Comparison of ENCODE assay signal across 15 cellular contexts in genomic region chr3:45958333-45958791, GRCh38. TPM values are rescaled to one million over a fixed set of nuclear protein-coding genes. Genes with fewer than 3 reads are reported as not detected.
A peak's percentile ranks its signal among the peaks of the same experiment; 100 is the strongest.
DNase-seq lines count a peak whose midpoint lies in the region; ATAC-seq and TF ChIP-seq lines count a peak whose summit lies in the region.
"Had no signal": no experiment of that assay in that cellular context is flagged by ENCODE, and none has a peak within 500 bp of the region (broad histone marks: within the 10 kb centered on the region; RNA-seq: fewer than 3 reads in every experiment).

No MANE protein-coding gene starts in this region.

- H3K4me3 ChIP-seq in CD8-positive, alpha-beta memory T cell (ENCODE audit: low read length), result no peak overlapping the region
- H3K4me3 ChIP-seq in heart right ventricle, result no peak overlapping the region
- no peak overlapping the region for H3K4me3 ChIP-seq in sigmoid colon
- H3K4me3 ChIP-seq: neural progenitor cell, SJSA1 had no signal

- H3K36me3 Mint-ChIP-seq in CD8-positive, alpha-beta memory T cell, result peaks cover 53 to 97% (median 73%) of the 10 kb centered on the region in 3 donors
- peaks cover 94% of the 10 kb centered on the region for H3K36me3 Mint-ChIP-seq in activated CD8-positive, alpha-beta memory T cell treated with anti-CD3 and anti-CD28 coated beads, Interleukin-2, amount 10 ng/mL, durations not matched to agents 7 days and 5 days

- peaks cover 92% of the 10 kb centered on the region for H3K36me3 ChIP-seq in CD8-positive, alpha-beta memory T cell (ENCODE audit: insufficient read depth, low read length)
- H3K36me3 ChIP-seq in heart right ventricle (peaks cover 0 to 100% (median 94%) of the 10 kb centered on the region in 9 donors), sigmoid colon (peaks cover 52 to 100% (median 75%) of the 10 kb centered on the region in 4 donors)
- H3K36me3 ChIP-seq: BE2C had no signal

- H3K9me3 ChIP-seq in CD8-positive, alpha-beta memory T cell (ENCODE audit: low read length), result no peaks in the 10 kb centered on the region
- H3K9me3 ChIP-seq in heart right ventricle, result no peaks in the 10 kb centered on the region
- H3K9me3 ChIP-seq in sigmoid colon, result no peaks in the 10 kb centered on the region
- H3K9me3 ChIP-seq: BE2C, SJSA1 had no signal

- DNase-seq in CD8-positive, alpha-beta memory T cell, result peak in 1 of 5 donors; percentile 51
- DNase-seq in activated CD8-positive, alpha-beta memory T cell treated with anti-CD3 and anti-CD28 coated beads, Interleukin-2, amount 10 ng/mL, durations not matched to agents 7 days and 5 days, result no peak
- DNase-seq in heart right ventricle (no peak), sigmoid colon (no peak), NCI-H1417 (lab: John Stamatoyannopoulos, UW) (no peak), foreskin keratinocyte (no peak)
- no peak for DNase-seq in stimulated activated CD4-positive, alpha-beta T cell treated with anti-CD3 and anti-CD28 coated beads, Interleukin-12 subunit alpha, Interleukin-12 subunit beta, amount 100 ng/mL, for 4 hours
- DNase-seq: BE2C; cortex of kidney; NCI-H187 treated with DMSO at 0.1 percent for 48 hours; stimulated activated CD4-positive, alpha-beta T cell treated with anti-CD3 and anti-CD28 coated beads, Interleukin-1b, Interleukin-23, amount 100 ng/mL, for 48 hours had no signal

- no peak for TF ChIP-seq POLR2A in sigmoid colon (IDR thresholded peaks at IDR 0.05)

- TF ChIP-seq CTCF in heart right ventricle (IDR thresholded peaks at IDR 0.05), result no peak
- no peak for TF ChIP-seq CTCF in sigmoid colon (IDR thresholded peaks at IDR 0.05)
- TF ChIP-seq CTCF in foreskin keratinocyte (conservative IDR thresholded peaks at IDR 0.05), result no peak

- no peaks in the 10 kb centered on the region for H3K27me3 Mint-ChIP-seq in CD8-positive, alpha-beta memory T cell
- H3K27me3 Mint-ChIP-seq in activated CD8-positive, alpha-beta memory T cell treated with anti-CD3 and anti-CD28 coated beads, Interleukin-2, amount 10 ng/mL, durations not matched to agents 7 days and 5 days, result no peaks in the 10 kb centered on the region

- CTCF ChIA-PET in CD8-positive, alpha-beta memory T cell (lab: Charles Lee), result interaction anchor here (1.2 to 5.3 kb wide), 7 partner anchors 8 to 122 kb away, joined by 4 to 22 read pairs (median 5); no protein-coding TSS in a partner anchor
- CTCF ChIA-PET in activated CD8-positive, alpha-beta memory T cell treated with anti-CD3 and anti-CD28 coated beads, Interleukin-2, amount 10 ng/mL, durations not matched to agents 7 days and 5 days (lab: Charles Lee), result interaction anchor here (1.1 to 6.5 kb wide), 7 partner anchors 11 to 269 kb away, joined by 3 to 44 read pairs (median 4); partner anchors contain the start of genes CXCR6 and SACM1L

- no peaks in the 10 kb centered on the region for H3K27me3 ChIP-seq in CD8-positive, alpha-beta memory T cell (ENCODE audit: insufficient read depth, low read length, poor library complexity, severe bottlenecking)
- no peaks in the 10 kb centered on the region for H3K27me3 ChIP-seq in heart right ventricle
- H3K27me3 ChIP-seq in sigmoid colon, result no peaks in the 10 kb centered on the region
- H3K27me3 ChIP-seq in foreskin keratinocyte, result no peaks in the 10 kb centered on the region
- H3K27me3 ChIP-seq: BE2C, neural progenitor cell, SJSA1 had no signal

- POLR2A ChIA-PET in CD8-positive, alpha-beta memory T cell (lab: Charles Lee), result interaction anchor here (0.6 to 2.7 kb wide), 3 partner anchors 13 to 19 kb away, joined by 3 to 9 read pairs (median 3); no protein-coding TSS in a partner anchor

- peaks cover 36% of the 10 kb centered on the region for H3K4me1 ChIP-seq in CD8-positive, alpha-beta memory T cell (ENCODE audit: insufficient read depth, low read length)
- peaks cover 0 to 27% (median 17%) of the 10 kb centered on the region in 9 donors for H3K4me1 ChIP-seq in heart right ventricle
- H3K4me1 ChIP-seq in sigmoid colon, result peaks cover 0 to 18% (median 6%) of the 10 kb centered on the region in 4 donors
- no peaks in the 10 kb centered on the region for H3K4me1 ChIP-seq in foreskin keratinocyte
- H3K4me1 ChIP-seq: BE2C, neural progenitor cell had no signal

- H3K9me3 Mint-ChIP-seq in CD8-positive, alpha-beta memory T cell, result no peaks in the 10 kb centered on the region
- peaks cover 3% of the 10 kb centered on the region for H3K9me3 Mint-ChIP-seq in activated CD8-positive, alpha-beta memory T cell treated with anti-CD3 and anti-CD28 coated beads, Interleukin-2, amount 10 ng/mL, durations not matched to agents 7 days and 5 days (ENCODE audit: low read depth)
- H3K9me3 Mint-ChIP-seq: neural progenitor cell had no signal

- WGBS in heart right ventricle, 2 donors, result 80 to 81% methylated on average over 6 of the region's 6 CpGs
- 91 to 94% methylated on average over 6 of the region's 6 CpGs for WGBS in sigmoid colon, 2 donors

- no peak overlapping the region for H3K27ac ChIP-seq in CD8-positive, alpha-beta memory T cell (ENCODE audit: low read depth, low read length)
- H3K27ac ChIP-seq in heart right ventricle, result peak overlapping the region in 7 of 10 donors; percentile 20 to 72 (median 49)
- H3K27ac ChIP-seq in sigmoid colon, result peak overlapping the region in 3 of 4 donors; percentile 39 to 72 (median 64)
- H3K27ac ChIP-seq in foreskin keratinocyte, result no peak overlapping the region
- H3K27ac ChIP-seq: neural progenitor cell, SJSA1 had no signal

- H3K4me3 Mint-ChIP-seq in CD8-positive, alpha-beta memory T cell, result peak overlapping the region; percentile 3 to 84 (median 56)
- H3K4me3 Mint-ChIP-seq in activated CD8-positive, alpha-beta memory T cell treated with anti-CD3 and anti-CD28 coated beads, Interleukin-2, amount 10 ng/mL, durations not matched to agents 7 days and 5 days, result no peak overlapping the region
- H3K4me3 Mint-ChIP-seq: neural progenitor cell had no signal

- no peak for TF ChIP-seq EP300 in sigmoid colon (IDR thresholded peaks at IDR 0.05)

- no peak for ATAC-seq in activated CD8-positive, alpha-beta memory T cell treated with anti-CD3 and anti-CD28 coated beads, Interleukin-2, amount 10 ng/mL, durations not matched to agents 7 days and 5 days
- ATAC-seq in heart right ventricle, result peak in 6 of 8 donors; percentile 50 to 85 (median 73)
- no peak for ATAC-seq in GM21423 (IDR thresholded peaks at IDR 0.05; ENCODE audit: unreplicated experiment)
- ATAC-seq in foreskin keratinocyte, result no peak

- intact Hi-C loops in heart right ventricle (cut with DNase I), result no loop called here
- intact Hi-C loops in sigmoid colon (cut with DNase I), result no loop called here

- peaks cover 76 to 90% (median 78%) of the 10 kb centered on the region in 3 donors for H3K4me1 Mint-ChIP-seq in CD8-positive, alpha-beta memory T cell
- peaks cover 59% of the 10 kb centered on the region for H3K4me1 Mint-ChIP-seq in activated CD8-positive, alpha-beta memory T cell treated with anti-CD3 and anti-CD28 coated beads, Interleukin-2, amount 10 ng/mL, durations not matched to agents 7 days and 5 days
- H3K4me1 Mint-ChIP-seq: neural progenitor cell had no signal

- H3K27ac Mint-ChIP-seq in CD8-positive, alpha-beta memory T cell, result peak overlapping the region; percentile 81 to 95 (median 92)
- peak overlapping the region; percentile 35 for H3K27ac Mint-ChIP-seq in activated CD8-positive, alpha-beta memory T cell treated with anti-CD3 and anti-CD28 coated beads, Interleukin-2, amount 10 ng/mL, durations not matched to agents 7 days and 5 days
- H3K27ac Mint-ChIP-seq: neural progenitor cell had no signal

RNA-seq across cellular contexts. Expression of gene CXCR6, which starts 15.1 kb away (rescaled TPM):
- total RNA-seq in CD8-positive, alpha-beta memory T cell, result 1 to 10 TPM; 5.8 to 5.9 TPM
- 70.8 TPM for polyA plus RNA-seq in CD8-positive, alpha-beta memory T cell
- total RNA-seq in activated CD8-positive, alpha-beta memory T cell treated with anti-CD3 and anti-CD28 coated beads, Interleukin-2, amount 10 ng/mL, durations not matched to agents 7 days and 5 days, result 100 to 1,000 TPM in 1 of 2 experiments, 10 to 100 TPM in 1; 49.7 to 109 TPM
- total RNA-seq in heart right ventricle, result 1 to 10 TPM in 1 of 10 donors, under 1 TPM in 5, not detected in 4; 0.17 to 1.2 (median 0.39) TPM
- under 1 TPM; 0.22 to 0.36 TPM for polyA plus RNA-seq in heart right ventricle
- total RNA-seq in sigmoid colon, result under 1 TPM in 3 of 4 donors, not detected in 1; 0.36 to 0.95 (median 0.49) TPM
- polyA plus RNA-seq in sigmoid colon, result 1 to 10 TPM in 1 of 3 donors, not detected in 2; 3.3 TPM
- not detected in 2 replicates for total RNA-seq in foreskin keratinocyte
- polyA plus RNA-seq in foreskin keratinocyte, result not detected in 2 replicates
- total RNA-seq: glomerular endothelial cell, SJSA1 had no signal

RNA-seq across cellular contexts. Expression of gene FYCO1, which starts 37.3 kb away (rescaled TPM):
- 10 to 100 TPM; 13.4 to 13.7 TPM for total RNA-seq in CD8-positive, alpha-beta memory T cell
- polyA plus RNA-seq in CD8-positive, alpha-beta memory T cell, result 11.0 TPM
- 10 to 100 TPM; 19.1 to 27.7 TPM for total RNA-seq in activated CD8-positive, alpha-beta memory T cell treated with anti-CD3 and anti-CD28 coated beads, Interleukin-2, amount 10 ng/mL, durations not matched to agents 7 days and 5 days
- total RNA-seq in heart right ventricle (100 to 1,000 TPM in 8 of 10 donors, 10 to 100 TPM in 2; 82.3 to 216 (median 156) TPM), sigmoid colon (100 to 1,000 TPM in 1 of 4 donors, 10 to 100 TPM in 3; 72.1 to 115 (median 79.2) TPM), foreskin keratinocyte (14.1 and 18.7 TPM in 2 replicates)
- polyA plus RNA-seq in heart right ventricle (10 to 100 TPM in 1 of 2 donors, 1 to 10 TPM in 1; 8.8 to 59.6 TPM), sigmoid colon (10 to 100 TPM in 1 of 3 donors, 1 to 10 TPM in 2; 8.4 to 15.0 (median 9.9) TPM), foreskin keratinocyte (4.4 and 6.4 TPM in 2 replicates)

Comparison
In these comparisons a context has a peak if more than half of its experiments do, and no peak if none do; other contexts are left out.
1. H3K27ac ChIP-seq: peak in heart right ventricle (7 of 10) and sigmoid colon (3 of 4); none in CD8-positive, alpha-beta memory T cell (single experiment) and foreskin keratinocyte (single experiment).
2. ATAC-seq: peak in heart right ventricle (6 of 8); none in activated CD8-positive, alpha-beta memory T cell treated with anti-CD3 and anti-CD28 coated beads, Interleukin-2, amount 10 ng/mL, durations not matched to agents 7 days and 5 days (single experiment), GM21423 (single experiment) and foreskin keratinocyte (single experiment).
3. RNA of gene CXCR6, which starts 15.1 kb away (total RNA-seq): 49.7 to 109 TPM in activated CD8-positive, alpha-beta memory T cell treated with anti-CD3 and anti-CD28 coated beads, Interleukin-2, amount 10 ng/mL, durations not matched to agents 7 days and 5 days; 5.8 to 5.9 TPM in CD8-positive, alpha-beta memory T cell, 0.36 to 0.95 TPM in sigmoid colon, 0.17 to 1.2 TPM in heart right ventricle and not detected in foreskin keratinocyte; every median in the first group is over 4 times any median in the second.